In genomic region chr10:77702166-77702565, GRCh38 we compare ENCODE assay signal across 10 cellular contexts.
DNase-seq lines count a peak whose midpoint lies in the region; TF ChIP-seq lines count a peak whose summit lies in the region.
"Had no signal": no experiment of that assay in that cellular context is flagged by ENCODE, and none has a peak within 500 bp of the region (broad histone marks: within the 10 kb centered on the region; RNA-seq: fewer than 3 reads in every experiment).

No MANE protein-coding gene starts in this region.

- H3K4me1 ChIP-seq in OCI-LY3 (ENCODE audit: low read length), result peaks cover 54% of the 10 kb centered on the region
- no peaks in the 10 kb centered on the region for H3K4me1 ChIP-seq in testis

- TF ChIP-seq POLR2A in testis (IDR thresholded peaks at IDR 0.05), result no peak

- H3K27ac ChIP-seq in OCI-LY3 (ENCODE audit: low read length), result peak overlapping the region; percentile 62
- H3K27ac ChIP-seq in testis, result no peak overlapping the region

- intact Hi-C loops in testis (cut with DNase I; ENCODE audit: low total_unique reads), result no loop called here

- DNase-seq in H4 (ENCODE audit: low spot score) (peak; percentile 53), fibroblast of gingiva (ENCODE audit: low read depth) (peak; percentile 82), testis (peak; percentile 32), germinal center (ENCODE audit: low spot score) (no peak), DMS153 (lab: John Stamatoyannopoulos, UW) (no peak)
- no peak for DNase-seq in activated T-cell treated with anti-CD3 and anti-CD28 coated beads, Interleukin-2, amount 50 U/mL, for 1 hour
- DNase-seq: activated B cell treated with CpG ODN at 0.5 μM for 24 hours; activated naive CD4-positive, alpha-beta T cell treated with anti-CD3 and anti-CD28 coated beads for 36 hours; NCI-H1092 had no signal

- H2AFZ ChIP-seq in OCI-LY3 (ENCODE audit: low read depth, low read length), result no peak overlapping the region

- H3K4me3 ChIP-seq in OCI-LY3 (ENCODE audit: low read length), result no peak overlapping the region
- H3K4me3 ChIP-seq in testis, result no peak overlapping the region

- 57 to 67% methylated on average over 3 of the region's 3 CpGs for WGBS in testis, 2 donors

- H3K79me2 ChIP-seq in OCI-LY3 (ENCODE audit: low read length), result peaks cover 25% of the 10 kb centered on the region

- no peak overlapping the region for H3K4me2 ChIP-seq in OCI-LY3 (ENCODE audit: low read length)

- H3K36me3 ChIP-seq in OCI-LY3 (replicated peaks; ENCODE audit: low read depth, low read length) (peaks cover 60% of the 10 kb centered on the region), testis (ENCODE audit: low read depth, missing control alignments) (no peaks in the 10 kb centered on the region)

- TF ChIP-seq CTCF in OCI-LY3 (IDR thresholded peaks at IDR 0.05; ENCODE audit: low read depth, low read length) (no peak), testis (IDR thresholded peaks at IDR 0.05) (no peak)

- no peaks in the 10 kb centered on the region for H4K20me1 ChIP-seq in OCI-LY3 (ENCODE audit: insufficient read depth, low read length)

- no peak overlapping the region for H3K9ac ChIP-seq in OCI-LY3 (ENCODE audit: low read length)

- H3K9me3 ChIP-seq in OCI-LY3 (ENCODE audit: insufficient read depth, low read length) (no peaks in the 10 kb centered on the region), testis (no peaks in the 10 kb centered on the region)

- no peaks in the 10 kb centered on the region for H3K27me3 ChIP-seq in OCI-LY3 (ENCODE audit: low read depth, low read length)
- no peaks in the 10 kb centered on the region for H3K27me3 ChIP-seq in testis

Comparison
In these comparisons a context has a peak if more than half of its experiments do, and no peak if none do; other contexts are left out.
1. DNase-seq: peak in H4 (single experiment), fibroblast of gingiva (single experiment) and testis (single experiment); none in germinal center (single experiment), DMS153 (single experiment) and activated T-cell treated with anti-CD3 and anti-CD28 coated beads, Interleukin-2, amount 50 U/mL, for 1 hour (single experiment).